14 cellular contexts compared by ENCODE assay signal in genomic region chr17:75125984-75126383, GRCh38. TPM values are rescaled to one million over a fixed set of nuclear protein-coding genes. Genes with fewer than 3 reads are reported as not detected.
DNase-seq lines count a peak whose midpoint lies in the region; ATAC-seq and TF ChIP-seq lines count a peak whose summit lies in the region.
"Had no signal": no experiment of that assay in that cellular context is flagged by ENCODE, and none has a peak within 500 bp of the region (broad histone marks: within the 10 kb centered on the region; RNA-seq: fewer than 3 reads in every experiment).

No MANE protein-coding gene starts in this region.

- peak overlapping the region; percentile 84 for H3K27ac Mint-ChIP-seq in T-helper 2 cell treated with Interferon-gamma antibody and Interleukin-4, amounts not matched to agents 5 μg/mL and 100 μg/mL, for 36 hours
- peak overlapping the region in 4 of 6 donors; percentile 14 to 75 (median 52) for H3K27ac Mint-ChIP-seq in immature natural killer cell

- intact Hi-C loops in body of pancreas (cut with DNase I) = no loop called here

- H3K27me3 Mint-ChIP-seq in T-helper 2 cell treated with Interferon-gamma antibody and Interleukin-4, amounts not matched to agents 5 μg/mL and 100 μg/mL, for 36 hours (ENCODE audit: low read depth) = no peaks in the 10 kb centered on the region
- H3K27me3 Mint-ChIP-seq in immature natural killer cell (ENCODE audit: low read depth in 3 of 3) = peaks cover 0 to 6% (median 2%) of the 10 kb centered on the region in 3 donors
- H3K27me3 Mint-ChIP-seq: naive B cell had no signal

- peak overlapping the region; percentile 47 for H3K4me3 Mint-ChIP-seq in T-helper 2 cell treated with Interferon-gamma antibody and Interleukin-4, amounts not matched to agents 5 μg/mL and 100 μg/mL, for 36 hours
- no peak overlapping the region for H3K4me3 Mint-ChIP-seq in immature natural killer cell

- 0 out of 22 replicates have a peak overlapping the region, but pooled peaks of 1 of the 11 experiments have one; percentile 7 for H3K9ac ChIP-seq in BLaER1 treated with 17β-estradiol and CSF1 and Interleukin-3, amounts not matched to agents 10 nM and 100 nM

- no peak for TF ChIP-seq CTCF in GM13976 (IDR thresholded peaks at IDR 0.05; ENCODE audit: borderline replicate concordance, control extremely low read depth, extremely low read depth, insufficient read depth, missing control alignments)
- TF ChIP-seq CTCF in body of pancreas (IDR thresholded peaks at IDR 0.05) = no peak

- H3K4me2 ChIP-seq in BLaER1 treated with 17β-estradiol and CSF1 and Interleukin-3, amounts not matched to agents 10 nM and 100 nM = peak overlapping the region; percentile 16 to 95 (median 78); a peak in 19 of 22 replicates

- peaks cover 15 to 33% (median 26%) of the 10 kb centered on the region in 11 experiments for H3K36me3 ChIP-seq in BLaER1 treated with 17β-estradiol and CSF1 and Interleukin-3, amounts not matched to agents 10 nM and 100 nM
- no peaks in the 10 kb centered on the region for H3K36me3 ChIP-seq in body of pancreas (replicated peaks in 1 of 2; ENCODE audit: insufficient read depth in 1 of 2, low read depth in 2 of 2)

- peaks cover 34% of the 10 kb centered on the region for H3K4me1 Mint-ChIP-seq in T-helper 2 cell treated with Interferon-gamma antibody and Interleukin-4, amounts not matched to agents 5 μg/mL and 100 μg/mL, for 36 hours (ENCODE audit: low read depth)
- H3K4me1 Mint-ChIP-seq in immature natural killer cell = peaks cover 35 to 37% of the 10 kb centered on the region in 2 donors

- no peak overlapping the region for H3K4me3 ChIP-seq in BLaER1 treated with 17β-estradiol and CSF1 and Interleukin-3, amounts not matched to agents 10 nM and 100 nM
- no peak overlapping the region for H3K4me3 ChIP-seq in body of pancreas
- H3K4me3 ChIP-seq: SK-N-MC, thoracic aorta had no signal

- in situ Hi-C loops in GM13976 (cut with MboI; ENCODE audit: low sequenced_read_pairs, unreplicated experiment) = no loop called here

- peaks cover 41 to 89% (median 59%) of the 10 kb centered on the region in 10 experiments for H3K4me1 ChIP-seq in BLaER1 treated with 17β-estradiol and CSF1 and Interleukin-3, amounts not matched to agents 10 nM and 100 nM
- H3K4me1 ChIP-seq in body of pancreas = peaks cover 19% of the 10 kb centered on the region

- H3K9me3 ChIP-seq in BLaER1 treated with 17β-estradiol and CSF1 and Interleukin-3, amounts not matched to agents 10 nM and 100 nM (replicated peaks in 1 of 11) = no peaks in the 10 kb centered on the region
- no peaks in the 10 kb centered on the region for H3K9me3 ChIP-seq in body of pancreas
- H3K9me3 ChIP-seq: thoracic aorta had no signal

- WGBS in body of pancreas, 2 donors = 67 to 70% methylated on average over 3 of the region's 3 CpGs

- peaks cover 5 to 40% (median 25%) of the 10 kb centered on the region in 11 experiments; a peak in 19 of 22 replicates for H4K20me1 ChIP-seq in BLaER1 treated with 17β-estradiol and CSF1 and Interleukin-3, amounts not matched to agents 10 nM and 100 nM

- ATAC-seq in HG03175 (IDR thresholded peaks at IDR 0.05; ENCODE audit: unreplicated experiment) (no peak), HG02642 (IDR thresholded peaks at IDR 0.05; ENCODE audit: poor library complexity, unreplicated experiment) (no peak), body of pancreas (no peak)

- no peak for TF ChIP-seq POLR2A in body of pancreas (IDR thresholded peaks at IDR 0.05)

- no peaks in the 10 kb centered on the region for H3K9me3 Mint-ChIP-seq in T-helper 2 cell treated with Interferon-gamma antibody and Interleukin-4, amounts not matched to agents 5 μg/mL and 100 μg/mL, for 36 hours
- H3K9me3 Mint-ChIP-seq in immature natural killer cell = no peaks in the 10 kb centered on the region
- H3K9me3 Mint-ChIP-seq: naive B cell had no signal

- H3K27ac ChIP-seq in BLaER1 treated with 17β-estradiol and CSF1 and Interleukin-3, amounts not matched to agents 10 nM and 100 nM = peak overlapping the region in 4 of 11 experiments; percentile 73 to 84 (median 76); a peak in 4 of 22 replicates
- H3K27ac ChIP-seq in body of pancreas = no peak overlapping the region
- H3K27ac ChIP-seq: SK-N-MC, thoracic aorta had no signal

- H3K27me3 ChIP-seq in BLaER1 treated with 17β-estradiol and CSF1 and Interleukin-3, amounts not matched to agents 10 nM and 100 nM = no peaks in the 10 kb centered on the region
- no peaks in the 10 kb centered on the region for H3K27me3 ChIP-seq in body of pancreas

- peak; percentile 41 for DNase-seq in GM13976 (ENCODE audit: low spot score)
- DNase-seq in T-helper 2 cell treated with Interferon-gamma antibody and Interleukin-4, amounts not matched to agents 5 μg/mL and 100 μg/mL, for 36 hours (ENCODE audit: low spot score) = no peak
- DNase-seq in immature natural killer cell = no peak
- no peak for DNase-seq in HUDEP-2 (lab: John Stamatoyannopoulos, UW; ENCODE audit: unreplicated experiment in 76 of 76)
- DNase-seq in body of pancreas = no peak
- DNase-seq: kidney glomerular epithelial cell, naive B cell, NCI-H1436 treated with DMSO at 0.1 percent for 48 hours, NCI-H774 had no signal

- peaks cover 31% of the 10 kb centered on the region for H3K36me3 Mint-ChIP-seq in T-helper 2 cell treated with Interferon-gamma antibody and Interleukin-4, amounts not matched to agents 5 μg/mL and 100 μg/mL, for 36 hours (ENCODE audit: low read depth)
- H3K36me3 Mint-ChIP-seq in immature natural killer cell = peaks cover under 1 to 6% (median 1%) of the 10 kb centered on the region in 3 donors

RNA-seq across cellular contexts. Expression of gene NT5C, which starts 5.6 kb away (rescaled TPM):
- 100 to 1,000 TPM in 1 of 3 donors, 10 to 100 TPM in 2; 80.3 to 111 (median 88.8) TPM for polyA plus RNA-seq in immature natural killer cell
- total RNA-seq in body of pancreas = 10 to 100 TPM; 69.9 to 71.3 TPM

RNA-seq across cellular contexts. Expression of gene ARMC7, which starts 16.2 kb away (rescaled TPM):
- 1 to 10 TPM in 2 of 3 donors, under 1 TPM in 1; 0.57 to 7.5 (median 3.5) TPM for polyA plus RNA-seq in immature natural killer cell
- total RNA-seq in body of pancreas = 1 to 10 TPM; 6.7 to 7.9 TPM

RNA-seq across cellular contexts. Expression of gene JPT1, which starts 28.3 kb away (rescaled TPM):
- polyA plus RNA-seq in immature natural killer cell = 100 to 1,000 TPM; 105 to 168 (median 133) TPM
- total RNA-seq in body of pancreas = 10 to 100 TPM; 17.4 to 42.5 TPM

RNA-seq across cellular contexts. Expression of gene SLC16A5, which starts 38.2 kb away (rescaled TPM):
- polyA plus RNA-seq in immature natural killer cell = 1 to 10 TPM; 1.5 to 2.1 (median 1.5) TPM
- total RNA-seq in body of pancreas = 10 to 100 TPM in 1 of 2 donors, 1 to 10 TPM in 1; 2.1 to 14.8 TPM

RNA-seq across cellular contexts. Expression of gene SUMO2, which starts 56.8 kb away (rescaled TPM):
- 100 to 1,000 TPM; 214 to 427 (median 404) TPM for polyA plus RNA-seq in immature natural killer cell
- 10 to 100 TPM; 25.1 to 25.2 TPM for total RNA-seq in body of pancreas
